Comparison of ENCODE assay signal across 19 cellular contexts in genomic region chr16:11047939-11048500, GRCh38.
A peak's percentile ranks its signal among the peaks of the same experiment; 100 is the strongest.
DNase-seq lines count a peak whose midpoint lies in the region; ATAC-seq and TF ChIP-seq lines count a peak whose summit lies in the region.
"Had no signal": no experiment of that assay in that cellular context is flagged by ENCODE, and none has a peak within 500 bp of the region (broad histone marks: within the 10 kb centered on the region; RNA-seq: fewer than 3 reads in every experiment).

No MANE protein-coding gene starts in this region.

- no peak overlapping the region for H2AFZ ChIP-seq in H9 (ENCODE audit: low read length)

- H3K9ac ChIP-seq in H9 (ENCODE audit: extremely low read depth, insufficient read length, low read length) (no peak overlapping the region), endodermal cell (ENCODE audit: extremely low read depth, low read length, poor library complexity, severe bottlenecking) (no peak overlapping the region)

- H3K9me3 Mint-ChIP-seq in activated CD8-positive, alpha-beta T cell treated with anti-CD3 and anti-CD28 coated beads, Interleukin-2, amount 10 ng/mL, durations not matched to agents 7 days and 5 days (ENCODE audit: insufficient read depth): no peaks in the 10 kb centered on the region
- H3K9me3 Mint-ChIP-seq in activated CD8-positive, alpha-beta T cell treated with anti-CD3 and anti-CD28 coated beads for 36 hours: no peaks in the 10 kb centered on the region
- H3K9me3 Mint-ChIP-seq in H9: no peaks in the 10 kb centered on the region
- no peaks in the 10 kb centered on the region for H3K9me3 Mint-ChIP-seq in endodermal cell
- H3K9me3 Mint-ChIP-seq in osteocyte (ENCODE audit: unreplicated experiment): no peaks in the 10 kb centered on the region

- no peak overlapping the region for H3K23ac ChIP-seq in H9 (ENCODE audit: insufficient read length, low read depth, low read length)

- H2BK12ac ChIP-seq in H9 (ENCODE audit: insufficient read length, low read depth, low read length): no peak overlapping the region

- peaks cover 80% of the 10 kb centered on the region for H3K4me1 Mint-ChIP-seq in activated CD8-positive, alpha-beta T cell treated with anti-CD3 and anti-CD28 coated beads, Interleukin-2, amount 10 ng/mL, durations not matched to agents 7 days and 5 days (ENCODE audit: low read depth)
- peaks cover 54% of the 10 kb centered on the region for H3K4me1 Mint-ChIP-seq in activated CD8-positive, alpha-beta T cell treated with anti-CD3 and anti-CD28 coated beads for 36 hours (ENCODE audit: low read depth)
- H3K4me1 Mint-ChIP-seq in H9: peaks cover 25 to 27% of the 10 kb centered on the region in 2 experiments
- peaks cover 36% of the 10 kb centered on the region for H3K4me1 Mint-ChIP-seq in endodermal cell
- H3K4me1 Mint-ChIP-seq in osteocyte (ENCODE audit: unreplicated experiment): peaks cover 40% of the 10 kb centered on the region

- no peak overlapping the region for H3K4me3 ChIP-seq in endodermal cell (ENCODE audit: low read length)
- H3K4me3 ChIP-seq: ascending aorta had no signal

- no peak overlapping the region for H3K27ac ChIP-seq in H9 (ENCODE audit: insufficient read length, low read depth, low read length)
- H3K27ac ChIP-seq in endodermal cell (ENCODE audit: low read depth, low read length): no peak overlapping the region
- H3K27ac ChIP-seq: ascending aorta, neutrophil had no signal

- DNase-seq in activated CD8-positive, alpha-beta T cell treated with anti-CD3 and anti-CD28 coated beads, Interleukin-2, amount 10 ng/mL, durations not matched to agents 7 days and 5 days: no peak
- DNase-seq in activated CD8-positive, alpha-beta T cell treated with anti-CD3 and anti-CD28 coated beads for 36 hours: no peak
- DNase-seq in H9: no peak
- DNase-seq in endodermal cell: peak; percentile 44
- no peak for DNase-seq in osteocyte (ENCODE audit: extremely low spot score, unreplicated experiment)
- no peak for DNase-seq in kidney tubule cell (ENCODE audit: low spot score)
- DNase-seq in iPS-NIHi7 (ENCODE audit: extremely low spot score): no peak
- DNase-seq in GM19240 (ENCODE audit: insufficient read length, low spot score): no peak
- DNase-seq: activated CD4-positive, alpha-beta T cell treated with anti-CD3 and anti-CD28 coated beads for 36 hours; activated naive CD4-positive, alpha-beta T cell; effector CD4-positive, alpha-beta T cell; EL; NCI-H1105; NCI-H748 treated with DMSO at 0.1 percent for 48 hours; OCI-M1; stimulated activated CD4-positive, alpha-beta T cell treated with anti-CD3 and anti-CD28 coated beads, Interleukin-4, amount 100 ng/mL, for 4 hours had no signal

- H3K27ac Mint-ChIP-seq in activated CD8-positive, alpha-beta T cell treated with anti-CD3 and anti-CD28 coated beads, Interleukin-2, amount 10 ng/mL, durations not matched to agents 7 days and 5 days: peak overlapping the region; percentile 8
- no peak overlapping the region for H3K27ac Mint-ChIP-seq in activated CD8-positive, alpha-beta T cell treated with anti-CD3 and anti-CD28 coated beads for 36 hours
- H3K27ac Mint-ChIP-seq in H9: peak overlapping the region in 2 of 3 experiments; percentile 15 to 22; a peak in 1 of 7 replicates
- peak overlapping the region; percentile 11 for H3K27ac Mint-ChIP-seq in endodermal cell
- peak overlapping the region; percentile 93 for H3K27ac Mint-ChIP-seq in osteocyte (ENCODE audit: unreplicated experiment)

- no peak overlapping the region for H3K4me2 ChIP-seq in H9 (ENCODE audit: insufficient read depth, insufficient read length, low read length)

- no peak overlapping the region for H4K91ac ChIP-seq in H9 (ENCODE audit: insufficient read length, low read depth, low read length)

- no peak overlapping the region for H3K4ac ChIP-seq in H9 (ENCODE audit: low read depth, low read length)

- H3K4me3 Mint-ChIP-seq in activated CD8-positive, alpha-beta T cell treated with anti-CD3 and anti-CD28 coated beads, Interleukin-2, amount 10 ng/mL, durations not matched to agents 7 days and 5 days: no peak overlapping the region
- H3K4me3 Mint-ChIP-seq in activated CD8-positive, alpha-beta T cell treated with anti-CD3 and anti-CD28 coated beads for 36 hours: no peak overlapping the region
- no peak overlapping the region for H3K4me3 Mint-ChIP-seq in H9
- H3K4me3 Mint-ChIP-seq in endodermal cell: no peak overlapping the region
- H3K4me3 Mint-ChIP-seq in osteocyte (ENCODE audit: unreplicated experiment): no peak overlapping the region
- H3K4me3 Mint-ChIP-seq: activated CD4-positive, alpha-beta T cell treated with anti-CD3 and anti-CD28 coated beads for 36 hours had no signal

- no peak overlapping the region for H2BK15ac ChIP-seq in H9 (ENCODE audit: low read depth, low read length)

- no peaks in the 10 kb centered on the region for H3K27me3 Mint-ChIP-seq in activated CD8-positive, alpha-beta T cell treated with anti-CD3 and anti-CD28 coated beads, Interleukin-2, amount 10 ng/mL, durations not matched to agents 7 days and 5 days (ENCODE audit: low read depth)
- H3K27me3 Mint-ChIP-seq in activated CD8-positive, alpha-beta T cell treated with anti-CD3 and anti-CD28 coated beads for 36 hours: no peaks in the 10 kb centered on the region
- H3K27me3 Mint-ChIP-seq in H9 (ENCODE audit: low read depth) (no peaks in the 10 kb centered on the region), endodermal cell (ENCODE audit: insufficient read depth) (no peaks in the 10 kb centered on the region), osteocyte (ENCODE audit: unreplicated experiment) (no peaks in the 10 kb centered on the region)
- H3K27me3 Mint-ChIP-seq: activated CD4-positive, alpha-beta T cell treated with anti-CD3 and anti-CD28 coated beads for 36 hours had no signal

- CTCF ChIA-PET in activated CD8-positive, alpha-beta T cell treated with anti-CD3 and anti-CD28 coated beads, Interleukin-2, amount 10 ng/mL, durations not matched to agents 7 days and 5 days (lab: Charles Lee): interaction anchor here (0.5 to 0.7 kb wide), 2 partner anchors 349 to 351 kb away, joined by 3 read pairs; no protein-coding TSS in a partner anchor
- CTCF ChIA-PET in activated CD8-positive, alpha-beta T cell treated with anti-CD3 and anti-CD28 coated beads for 36 hours (lab: Charles Lee): no interaction called here

- no peak for TF ChIP-seq CTCF in activated CD8-positive, alpha-beta T cell treated with anti-CD3 and anti-CD28 coated beads for 36 hours (IDR thresholded peaks at IDR 0.05)
- TF ChIP-seq CTCF in H9 (conservative IDR thresholded peaks at IDR 0.05): no peak
- no peak for TF ChIP-seq CTCF in endodermal cell (conservative IDR thresholded peaks at IDR 0.05)
- no peak for TF ChIP-seq CTCF in osteocyte (IDR thresholded peaks at IDR 0.05)

- H3K18ac ChIP-seq in H9 (ENCODE audit: insufficient read length, low read depth, low read length): no peak overlapping the region

- no CpG with 5 or more reads among the region's 14 CpGs for WGBS in H9 (ENCODE audit: extremely low coverage, insufficient read length, low lambda C conversion rate)
- 86 to 99% methylated on average over 8 to 14 of the region's 14 CpGs for whole genome bisulfite sequencing in endodermal cell (ENCODE audit: insufficient coverage in 1 of 2, insufficient read length in 1 of 2), 2 experiments

- no peak overlapping the region for H2BK120ac ChIP-seq in H9 (ENCODE audit: low read depth, low read length, poor library complexity, severe bottlenecking)

- no peak overlapping the region for H3K14ac ChIP-seq in H9 (ENCODE audit: insufficient read depth, low read length)

- intact Hi-C loops in activated CD8-positive, alpha-beta T cell treated with anti-CD3 and anti-CD28 coated beads for 36 hours (cut with micrococcal nuclease): no loop called here

- no peak overlapping the region for H4K8ac ChIP-seq in H9 (replicated peaks; ENCODE audit: insufficient read length, low read depth, low read length)

- no peak overlapping the region for H2AK5ac ChIP-seq in H9 (ENCODE audit: insufficient read length, low read length)

- H4K20me1 ChIP-seq in H9 (ENCODE audit: control insufficient read depth, insufficient read depth, insufficient read length): no peaks in the 10 kb centered on the region

- H3K4me1 ChIP-seq in H9 (ENCODE audit: insufficient read depth, low read length) (no peaks in the 10 kb centered on the region), endodermal cell (ENCODE audit: control insufficient read depth, insufficient read depth, low read length) (peaks cover 24% of the 10 kb centered on the region)
- H3K4me1 ChIP-seq: ascending aorta had no signal

- peaks cover 41% of the 10 kb centered on the region for H3K36me3 ChIP-seq in endodermal cell (ENCODE audit: control insufficient read depth, insufficient read depth, low read length)

- H3K79me2 ChIP-seq in H9 (ENCODE audit: insufficient read depth, low read length): no peaks in the 10 kb centered on the region

- peaks cover 76% of the 10 kb centered on the region for H3K36me3 Mint-ChIP-seq in activated CD8-positive, alpha-beta T cell treated with anti-CD3 and anti-CD28 coated beads, Interleukin-2, amount 10 ng/mL, durations not matched to agents 7 days and 5 days (ENCODE audit: low read depth)
- H3K36me3 Mint-ChIP-seq in activated CD8-positive, alpha-beta T cell treated with anti-CD3 and anti-CD28 coated beads for 36 hours (ENCODE audit: low read depth): peaks cover 55% of the 10 kb centered on the region
- H3K36me3 Mint-ChIP-seq in H9 (ENCODE audit: insufficient read depth in 1 of 3, low read depth in 3 of 3) (peaks cover 0 to 12% (median 2%) of the 10 kb centered on the region in 3 experiments; a peak in 2 of 7 replicates), endodermal cell (ENCODE audit: low read depth) (peaks cover 46% of the 10 kb centered on the region), osteocyte (ENCODE audit: unreplicated experiment) (peaks cover 15% of the 10 kb centered on the region)

- H3K23me2 ChIP-seq in H9 (ENCODE audit: insufficient read length, low read depth, low read length, poor library complexity, severe bottlenecking): no peaks in the 10 kb centered on the region

- H2BK20ac ChIP-seq in H9 (ENCODE audit: low read depth, low read length, poor library complexity, severe bottlenecking): no peak overlapping the region

- no peak overlapping the region for H2BK5ac ChIP-seq in H9 (ENCODE audit: insufficient read length, low read length)

- no peak overlapping the region for H3T11ph ChIP-seq in H9 (ENCODE audit: low read length)

- H4K5ac ChIP-seq in H9 (ENCODE audit: insufficient read length, low read depth, low read length): no peak overlapping the region

- POLR2A ChIA-PET in activated CD8-positive, alpha-beta T cell treated with anti-CD3 and anti-CD28 coated beads, Interleukin-2, amount 10 ng/mL, durations not matched to agents 7 days and 5 days (lab: Charles Lee): interaction anchor here (0.8 kb wide), 1 partner anchor 30 kb away, joined by 3 read pairs; no protein-coding TSS in a partner anchor
- POLR2A ChIA-PET in activated CD8-positive, alpha-beta T cell treated with anti-CD3 and anti-CD28 coated beads for 36 hours (lab: Charles Lee): interaction anchor here (1.1 kb wide), 1 partner anchor 82 kb away, joined by 5 read pairs; no protein-coding TSS in a partner anchor

- H3K9me3 ChIP-seq in H9 (ENCODE audit: control insufficient read depth, low read depth, low read length) (no peaks in the 10 kb centered on the region), endodermal cell (ENCODE audit: control insufficient read depth, low read length) (no peaks in the 10 kb centered on the region)
- H3K9me3 ChIP-seq: ascending aorta, neutrophil had no signal

- H3K79me1 ChIP-seq in H9 (ENCODE audit: insufficient read depth, low read depth, low read length, poor library complexity, severe bottlenecking): no peaks in the 10 kb centered on the region

- no peak overlapping the region for H3K56ac ChIP-seq in H9 (ENCODE audit: insufficient read length, low read depth, low read length)

- H3K27me3 ChIP-seq in H9 (ENCODE audit: insufficient read depth, low read length): no peaks in the 10 kb centered on the region
- H3K27me3 ChIP-seq in endodermal cell (ENCODE audit: control insufficient read depth, insufficient read depth, low read length, poor library complexity, severe bottlenecking): no peaks in the 10 kb centered on the region
- H3K27me3 ChIP-seq: ascending aorta, neutrophil had no signal

- ATAC-seq in activated CD8-positive, alpha-beta T cell treated with anti-CD3 and anti-CD28 coated beads, Interleukin-2, amount 10 ng/mL, durations not matched to agents 7 days and 5 days: no peak
- no peak for ATAC-seq in activated CD8-positive, alpha-beta T cell treated with anti-CD3 and anti-CD28 coated beads for 36 hours
- ATAC-seq: activated CD4-positive, alpha-beta T cell treated with anti-CD3 and anti-CD28 coated beads for 36 hours; Right ventricle myocardium inferior had no signal
